ENCODE assay signal across 8 cellular contexts in genomic region chr9:125750656-125751035, GRCh38. TPM values are rescaled to one million over a fixed set of nuclear protein-coding genes. Genes with fewer than 3 reads are reported as not detected.
DNase-seq lines count a peak whose midpoint lies in the region; ATAC-seq and TF ChIP-seq lines count a peak whose summit lies in the region.

No MANE protein-coding gene starts in this region.

- H3K27ac Mint-ChIP-seq in mesothelial cell of epicardium = no peak overlapping the region

- H3K4me2 ChIP-seq in KMS-11 = peak overlapping the region; percentile 100

- no peaks in the 10 kb centered on the region for H3K9me3 Mint-ChIP-seq in mesothelial cell of epicardium

- H3K27me3 ChIP-seq in KMS-11 (ENCODE audit: insufficient read depth, low read depth) = no peaks in the 10 kb centered on the region
- H3K27me3 ChIP-seq in aorta (ENCODE audit: control insufficient read depth in 1 of 2, insufficient read depth in 2 of 2, low read length in 1 of 2) = no peaks in the 10 kb centered on the region
- H3K27me3 ChIP-seq in MG63 = no peaks in the 10 kb centered on the region

- H2AFZ ChIP-seq in KMS-11 (ENCODE audit: low read depth) = no peak overlapping the region

- DNase-seq in ELF-1 (ENCODE audit: low read depth, low spot score) (peak; percentile 59), astrocyte of the spinal cord (ENCODE audit: low read depth, low spot score) (no peak), mesothelial cell of epicardium (ENCODE audit: low spot score in 2 of 2, unreplicated experiment in 2 of 2) (no peak), aorta (no peak), MG63 (no peak)

- no peak overlapping the region for H3K4me3 ChIP-seq in KMS-11 (IDR thresholded peaks at IDR 0.05; ENCODE audit: insufficient read depth, low read depth, low read length)
- H3K4me3 ChIP-seq in astrocyte of the spinal cord (ENCODE audit: low read depth, low read length) = peak overlapping the region; percentile 33
- no peak overlapping the region for H3K4me3 ChIP-seq in aorta (ENCODE audit: low read length in 2 of 2)
- H3K4me3 ChIP-seq in MG63 = no peak overlapping the region

- H3K9me3 ChIP-seq in aorta (ENCODE audit: control insufficient read depth, low read length) (no peaks in the 10 kb centered on the region), MG63 (no peaks in the 10 kb centered on the region)

- TF ChIP-seq CTCF in KMS-11 (conservative IDR thresholded peaks at IDR 0.05; ENCODE audit: low read depth, low read length) (no peak), astrocyte of the spinal cord (IDR thresholded peaks at IDR 0.05; ENCODE audit: low read depth, low read length) (no peak), mesothelial cell of epicardium (IDR thresholded peaks at IDR 0.05; ENCODE audit: unreplicated experiment) (no peak)

- H3K36me3 ChIP-seq in KMS-11 (ENCODE audit: insufficient read depth) = peaks cover 17% of the 10 kb centered on the region; the same call in 1 of the 2 replicates
- H3K36me3 ChIP-seq in aorta (ENCODE audit: control insufficient read depth in 1 of 2, insufficient read depth in 2 of 2, low read length in 1 of 2) = no peaks in the 10 kb centered on the region
- peaks cover 3% of the 10 kb centered on the region; the same call in 1 of the 2 replicates for H3K36me3 ChIP-seq in MG63

- peak overlapping the region; percentile 95 for H3K9ac ChIP-seq in KMS-11

- H3K4me1 ChIP-seq in KMS-11 (ENCODE audit: low read depth, poor library complexity, severe bottlenecking) (peaks cover 38% of the 10 kb centered on the region), aorta (ENCODE audit: control insufficient read depth in 1 of 2, insufficient read depth in 2 of 2, low read length in 2 of 2) (no peaks in the 10 kb centered on the region)

- H3K79me2 ChIP-seq in KMS-11 (ENCODE audit: insufficient read depth, low read depth) = peaks cover 84% of the 10 kb centered on the region

- WGBS in aorta, 2 donors = 93 to 94% methylated on average over 6 of the region's 6 CpGs

- no peaks in the 10 kb centered on the region for H3K27me3 Mint-ChIP-seq in mesothelial cell of epicardium (ENCODE audit: low read depth)

- H3K27ac ChIP-seq in KMS-11 (peak overlapping the region; percentile 96), aorta (ENCODE audit: low read depth in 1 of 2, low read length in 2 of 2) (no peak overlapping the region)

- peaks cover 2% of the 10 kb centered on the region for H3K36me3 Mint-ChIP-seq in mesothelial cell of epicardium

- ATAC-seq in HG03457 (IDR thresholded peaks at IDR 0.05; ENCODE audit: unreplicated experiment) = no peak
- ATAC-seq in GM18498 (IDR thresholded peaks at IDR 0.05; ENCODE audit: unreplicated experiment) = no peak
- ATAC-seq in aorta (ENCODE audit: low FRiP score) = no peak

- in situ Hi-C loops in astrocyte of the spinal cord (cut with HindIII; ENCODE audit: low sequenced_read_pairs) = no loop called here

- H3K4me1 Mint-ChIP-seq in mesothelial cell of epicardium = peaks cover 50% of the 10 kb centered on the region

- intact Hi-C loops in aorta (cut with DNase I) = no loop called here

- H4K20me1 ChIP-seq in KMS-11 (ENCODE audit: insufficient read depth) = no peaks in the 10 kb centered on the region

- peak overlapping the region; percentile 93 for H3K4me3 Mint-ChIP-seq in mesothelial cell of epicardium

RNA-seq across cellular contexts. Expression of gene PBX3, which starts 3.5 kb away (rescaled TPM):
- 60.0 to 74.2 TPM (median 67.0 TPM) in 3 replicates for total RNA-seq in mesothelial cell of epicardium
- 10 to 100 TPM; 21.6 to 44.7 TPM for total RNA-seq in aorta
- polyA plus RNA-seq in aorta = 10 to 100 TPM; 10.3 to 16.0 TPM
- total RNA-seq in MG63 (2014; rRNA removed; shearing (Covaris generic); ENCODE audit: low replicate concordance) = 12.4 and 18.7 TPM in 2 replicates

RNA-seq across cellular contexts. Expression of gene MAPKAP1, which starts 43.6 kb away (rescaled TPM):
- total RNA-seq in mesothelial cell of epicardium (62.9 to 68.2 TPM (median 62.9 TPM) in 3 replicates), aorta (10 to 100 TPM; 55.6 to 58.4 TPM)
- 10 to 100 TPM; 32.2 to 56.5 TPM for polyA plus RNA-seq in aorta
- total RNA-seq in MG63 (2014; rRNA removed; shearing (Covaris generic); ENCODE audit: low replicate concordance) = 82.7 and 91.7 TPM in 2 replicates
